ENCODE assay signal across 8 cellular contexts in the genomic region with DNA sequence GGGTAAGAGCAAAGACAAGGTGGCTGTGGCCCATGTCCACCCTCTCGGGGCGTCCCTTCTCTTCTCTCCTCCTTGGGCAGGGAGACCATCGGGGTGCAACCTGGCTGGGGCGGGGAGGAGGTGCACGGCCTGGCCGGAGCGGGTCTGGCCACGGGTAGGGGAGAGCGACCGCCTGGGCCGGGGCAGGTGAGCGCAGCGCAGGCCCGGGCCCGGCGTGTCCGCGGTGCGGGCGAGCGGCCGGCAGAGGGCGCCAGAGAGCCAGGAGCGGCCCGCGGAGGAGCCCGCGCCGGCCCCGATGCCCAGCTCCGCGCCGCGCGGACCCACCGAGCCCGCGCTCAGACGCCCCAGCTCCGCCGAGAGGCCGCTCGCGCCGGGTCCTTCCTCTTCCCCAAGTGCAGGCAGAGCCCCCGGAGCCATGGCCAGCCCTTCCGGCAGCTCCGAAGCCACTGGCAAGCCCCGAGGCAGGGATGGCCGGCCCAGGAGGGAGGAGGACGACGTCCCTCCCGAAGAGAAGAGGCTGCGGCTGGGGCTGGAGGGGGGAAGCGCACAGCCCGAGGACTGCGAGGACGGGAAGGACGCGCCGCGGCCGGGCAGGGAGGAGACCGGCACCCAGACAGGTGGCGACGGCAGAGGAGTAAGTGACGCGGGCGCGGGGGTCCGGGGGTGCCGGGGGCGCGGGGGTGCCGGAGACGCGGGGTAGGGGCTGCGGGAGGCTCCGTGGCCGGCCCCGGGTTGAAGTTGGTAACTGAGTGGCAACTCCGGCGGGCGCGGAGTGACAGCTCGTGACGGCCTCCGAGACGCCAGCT.
DNase-seq lines count a peak whose midpoint lies in the region; ATAC-seq and TF ChIP-seq lines count a peak whose summit lies in the region.
"Not testable (repeated sequence)": the region's sequence is repeated elsewhere in the genome, so short reads cannot be mapped to it uniquely, and the experiment has no call there.

No MANE protein-coding gene starts in this region.

- not testable (repeated sequence) for H3K14ac ChIP-seq in IMR-90 (replicated peaks; ENCODE audit: low read depth, low read length)

- not testable (repeated sequence) for H3K36me3 Mint-ChIP-seq in dendritic cell treated with granulocyte-macrophage colony-stimulating factor and Interleukin-4, amounts not matched to agents 40 ng/mL and 50 ng/mL, for 4 days (ENCODE audit: low read depth)

- TF ChIP-seq CTCF in IMR-90 (conservative IDR thresholded peaks at IDR 0.05; ENCODE audit: low read depth, low read length): peak; percentile 47
- TF ChIP-seq CTCF in testis (IDR thresholded peaks at IDR 0.05): peak in 2 of 3 experiments; percentile 2 to 27

- not testable (repeated sequence) for H3K9me1 ChIP-seq in IMR-90 (ENCODE audit: insufficient read depth, low read length)

- CTCF ChIA-PET in IMR-90 (lab: Yijun Ruan, JAX): not testable (repeated sequence)

- WGBS in IMR-90 (ENCODE audit: extremely low coverage in 2 of 2, insufficient read length in 1 of 2), 2 experiments: 8% methylated on average over 5 of the region's 89 CpGs; no CpG with 5 or more reads in 1 of the 2 experiments
- 0 to 1% methylated on average over 7 to 65 of the region's 89 CpGs for WGBS in testis, 2 donors

- not testable (repeated sequence) for H3K79me1 ChIP-seq in IMR-90 (ENCODE audit: low read depth in 1 of 2, low read length in 2 of 2)

- H2AFZ ChIP-seq in IMR-90 (replicated peaks; ENCODE audit: low read length, poor library complexity): not testable (repeated sequence)

- not testable (repeated sequence) for TF ChIP-seq POLR2A in IMR-90 (IDR thresholded peaks at IDR 0.05; ENCODE audit: low read depth, low read length); testis (IDR thresholded peaks at IDR 0.05)

- not testable (repeated sequence) for H3K27ac Mint-ChIP-seq in dendritic cell treated with granulocyte-macrophage colony-stimulating factor and Interleukin-4, amounts not matched to agents 40 ng/mL and 50 ng/mL, for 4 days

- H3K9me3 ChIP-seq in IMR-90 (ENCODE audit: control insufficient read depth, insufficient read depth, low read length); testis: not testable (repeated sequence)

- H4K8ac ChIP-seq in IMR-90 (ENCODE audit: low read depth in 2 of 2, low read length in 2 of 2): not testable (repeated sequence)

- peak overlapping the region; percentile 49 for H3K4me3 Mint-ChIP-seq in dendritic cell treated with granulocyte-macrophage colony-stimulating factor and Interleukin-4, amounts not matched to agents 40 ng/mL and 50 ng/mL, for 4 days

- not testable (repeated sequence) for H2BK120ac ChIP-seq in IMR-90 (ENCODE audit: low read depth, low read length)

- not testable (repeated sequence) for H3K4me3 ChIP-seq in IMR-90 (ENCODE audit: insufficient read depth, low read depth, low read length)
- peak overlapping the region in 1 of 2 donors; percentile 31 for H3K4me3 ChIP-seq in testis

- in situ Hi-C loops in IMR-90 (cut with MboI; ENCODE audit: low sequenced_read_pairs): loop anchor here (10.0 kb wide), 1 partner anchor 1405 kb away; no protein-coding TSS in a partner anchor

- not testable (repeated sequence) for H3K23ac ChIP-seq in IMR-90 (ENCODE audit: low read depth, low read length)

- not testable (repeated sequence) for H4K5ac ChIP-seq in IMR-90 (ENCODE audit: low read depth, low read length)

- H2AK9ac ChIP-seq in IMR-90 (replicated peaks; ENCODE audit: low read depth, low read length, poor library complexity): not testable (repeated sequence)

- BruUV-seq in IMR-90 (replicated peaks; lab: Mats Ljungman, UMichigan): not testable (repeated sequence)

- H3K27me3 Mint-ChIP-seq in dendritic cell treated with granulocyte-macrophage colony-stimulating factor and Interleukin-4, amounts not matched to agents 40 ng/mL and 50 ng/mL, for 4 days: peaks cover 35% of the 10 kb centered on the region

- H3K9me3 Mint-ChIP-seq in dendritic cell treated with granulocyte-macrophage colony-stimulating factor and Interleukin-4, amounts not matched to agents 40 ng/mL and 50 ng/mL, for 4 days: not testable (repeated sequence)

- H2BK5ac ChIP-seq in IMR-90 (ENCODE audit: low read depth, low read length, poor library complexity, severe bottlenecking): not testable (repeated sequence)

- POLR2A ChIA-PET in IMR-90 (lab: Charles Lee; ENCODE audit: unreplicated experiment): not testable (repeated sequence)

- H4K91ac ChIP-seq in IMR-90 (ENCODE audit: insufficient read depth, low read depth, low read length): not testable (repeated sequence)

- peak; percentile 27 for TF ChIP-seq RAD21 in IMR-90 (IDR thresholded peaks at IDR 0.05; ENCODE audit: low read length)

- DNase-seq in DMS 273 (lab: John Stamatoyannopoulos, UW; ENCODE audit: unreplicated experiment): peak; percentile 55
- not testable (repeated sequence) for DNase-seq in IMR-90
- DNase-seq in T follicular helper cell (ENCODE audit: low read depth): peak; percentile 25
- DNase-seq in activated T-cell treated with anti-CD3 and anti-CD28 coated beads, Interleukin-2, amount 50 U/mL, for 48 hours: peak; percentile 60 to 73
- peak; percentile 82 for DNase-seq in iPS-NIHi7 (ENCODE audit: extremely low spot score)
- peak; percentile 61 for DNase-seq in sciatic nerve (ENCODE audit: low spot score)
- peak; percentile 46 for DNase-seq in testis

- H3K9ac ChIP-seq in IMR-90 (ENCODE audit: low read depth, low read length): not testable (repeated sequence)

- ATAC-seq in IMR-90 (ENCODE audit: low read depth): 0 out of 2 replicates have a peak, but pooled peaks have one; percentile 46
- ATAC-seq in sciatic nerve: not testable (repeated sequence)

- dilution Hi-C loops in IMR-90 (cut with HindIII; ENCODE audit: low sequenced_read_pairs, unreplicated experiment): not testable (repeated sequence)

- not testable (repeated sequence) for H4K20me1 ChIP-seq in IMR-90 (ENCODE audit: insufficient read depth, low read length)

- H3K4me1 ChIP-seq in IMR-90 (ENCODE audit: control insufficient read depth, insufficient read depth, low read length); testis: not testable (repeated sequence)

- not testable (repeated sequence) for H2BK20ac ChIP-seq in IMR-90 (ENCODE audit: low read depth, low read length)

- not testable (repeated sequence) for H3K18ac ChIP-seq in IMR-90 (ENCODE audit: low read depth, low read length)

- H3K4me2 ChIP-seq in IMR-90 (ENCODE audit: low read depth, low read length): not testable (repeated sequence)

- not testable (repeated sequence) for H2AK5ac ChIP-seq in IMR-90 (ENCODE audit: low read depth, low read length)

- not testable (repeated sequence) for H3K27ac ChIP-seq in IMR-90 (ENCODE audit: insufficient read depth, low read length); testis

- H2BK15ac ChIP-seq in IMR-90 (ENCODE audit: low read depth, low read length): not testable (repeated sequence)

- not testable (repeated sequence) for H3K4ac ChIP-seq in IMR-90 (ENCODE audit: low read depth, low read length)

- H3K4me1 Mint-ChIP-seq in dendritic cell treated with granulocyte-macrophage colony-stimulating factor and Interleukin-4, amounts not matched to agents 40 ng/mL and 50 ng/mL, for 4 days (ENCODE audit: low read depth): not testable (repeated sequence)

- not testable (repeated sequence) for H3K27me3 ChIP-seq in IMR-90 (ENCODE audit: control insufficient read depth, insufficient read depth, low read length); testis

- intact Hi-C loops in IMR-90 (cut with micrococcal nuclease); sciatic nerve (cut with DNase I): not testable (repeated sequence)
- intact Hi-C loops in dendritic cell treated with granulocyte-macrophage colony-stimulating factor and Interleukin-4, amounts not matched to agents 40 ng/mL and 50 ng/mL, for 4 days (cut with micrococcal nuclease): loop anchor here (5.0 kb wide), 1 partner anchor 378 kb away; no protein-coding TSS in a partner anchor
- intact Hi-C loops in testis (cut with DNase I; ENCODE audit: low total_unique reads): loop anchor here (10.0 kb wide), 1 partner anchor 1405 kb away; no protein-coding TSS in a partner anchor

- H3K36me3 ChIP-seq in IMR-90 (ENCODE audit: control insufficient read depth, insufficient read depth, low read length); testis (ENCODE audit: low read depth, missing control alignments): not testable (repeated sequence)

- not testable (repeated sequence) for H3K56ac ChIP-seq in IMR-90 (ENCODE audit: extremely low read depth, insufficient read depth, low read length)

TF ChIP-seq in IMR-90, 13 proteins besides CTCF, POLR2A, EP300 and RAD21:
- 0 out of 2 replicates have a peak, but pooled peaks have one; percentile 6 for TF ChIP-seq SMC3 (IDR thresholded peaks at IDR 0.05; ENCODE audit: low read depth, low read length)
TF ChIP-seq in IMR-90: peak in this region for 1; not testable (repeated sequence) for 12.
